ENCODE assay signal across 2 cellular contexts in the genomic region with DNA sequence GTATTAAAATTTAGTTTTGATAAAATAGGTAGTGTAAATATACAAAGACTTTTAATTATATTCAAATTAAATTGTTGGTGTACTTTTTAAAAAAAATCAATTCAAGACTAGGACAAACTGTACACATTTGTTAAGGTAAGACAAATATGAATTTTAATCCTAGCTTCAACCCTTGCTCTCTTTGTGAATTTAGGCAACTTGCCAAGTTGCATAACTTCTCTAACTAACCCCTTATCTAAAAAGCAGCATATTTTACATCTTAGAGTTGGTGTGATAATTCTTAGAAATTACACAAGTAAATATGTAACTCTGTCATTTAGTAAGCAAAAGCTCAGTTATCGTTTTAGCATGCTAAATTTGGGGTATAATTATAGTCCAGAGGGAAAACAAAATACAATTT.
TF ChIP-seq lines count a peak whose summit lies in the region.

No MANE protein-coding gene starts in this region.

TF ChIP-seq in HepG2, 621 proteins besides CTCF, POLR2A, EP300 and RAD21 (continued from another document):
- TF ChIP-seq ARID5B (CRISPR knock-in tag; IDR thresholded peaks at IDR 0.05) (0 out of 2 replicates have a peak, but pooled peaks have one; percentile 13), TIGD3 (CRISPR knock-in tag; IDR thresholded peaks at IDR 0.05; ENCODE audit: borderline replicate concordance) (no peak), ARID4A (CRISPR knock-in tag; IDR thresholded peaks at IDR 0.05; ENCODE audit: borderline replicate concordance) (no peak), TEF (CRISPR knock-in tag; IDR thresholded peaks at IDR 0.05) (peak; percentile 47; the same call in 1 of the 2 replicates), CEBPB (IDR thresholded peaks at IDR 0.05; ENCODE audit: borderline replicate concordance, low read depth, low read length) (0 out of 2 replicates have a peak, but pooled peaks have one; percentile 3), HNF4A (CRISPR knock-in tag; IDR thresholded peaks at IDR 0.05) (peak; percentile 8; the same call in 1 of the 2 replicates), BCL6 (CRISPR knock-in tag; IDR thresholded peaks at IDR 0.05) (peak; percentile 77; the same call in 1 of the 2 replicates), CEBPG (CRISPR knock-in tag; IDR thresholded peaks at IDR 0.05) (0 out of 2 replicates have a peak, but pooled peaks have one; percentile 16), NFIC (IDR thresholded peaks at IDR 0.05; ENCODE audit: low read length) (peak; percentile 65), ARNT2 (CRISPR knock-in tag; IDR thresholded peaks at IDR 0.05; ENCODE audit: low read depth) (no peak)

TF ChIP-seq in SK-N-SH, 30 proteins besides CTCF, POLR2A, EP300 and RAD21:
- TF ChIP-seq FOSL2 (IDR thresholded peaks at IDR 0.05; ENCODE audit: borderline replicate concordance, low read depth): no peak
- no peak for TF ChIP-seq NFIC (IDR thresholded peaks at IDR 0.05; ENCODE audit: borderline replicate concordance)
- TF ChIP-seq, protein P1, sequence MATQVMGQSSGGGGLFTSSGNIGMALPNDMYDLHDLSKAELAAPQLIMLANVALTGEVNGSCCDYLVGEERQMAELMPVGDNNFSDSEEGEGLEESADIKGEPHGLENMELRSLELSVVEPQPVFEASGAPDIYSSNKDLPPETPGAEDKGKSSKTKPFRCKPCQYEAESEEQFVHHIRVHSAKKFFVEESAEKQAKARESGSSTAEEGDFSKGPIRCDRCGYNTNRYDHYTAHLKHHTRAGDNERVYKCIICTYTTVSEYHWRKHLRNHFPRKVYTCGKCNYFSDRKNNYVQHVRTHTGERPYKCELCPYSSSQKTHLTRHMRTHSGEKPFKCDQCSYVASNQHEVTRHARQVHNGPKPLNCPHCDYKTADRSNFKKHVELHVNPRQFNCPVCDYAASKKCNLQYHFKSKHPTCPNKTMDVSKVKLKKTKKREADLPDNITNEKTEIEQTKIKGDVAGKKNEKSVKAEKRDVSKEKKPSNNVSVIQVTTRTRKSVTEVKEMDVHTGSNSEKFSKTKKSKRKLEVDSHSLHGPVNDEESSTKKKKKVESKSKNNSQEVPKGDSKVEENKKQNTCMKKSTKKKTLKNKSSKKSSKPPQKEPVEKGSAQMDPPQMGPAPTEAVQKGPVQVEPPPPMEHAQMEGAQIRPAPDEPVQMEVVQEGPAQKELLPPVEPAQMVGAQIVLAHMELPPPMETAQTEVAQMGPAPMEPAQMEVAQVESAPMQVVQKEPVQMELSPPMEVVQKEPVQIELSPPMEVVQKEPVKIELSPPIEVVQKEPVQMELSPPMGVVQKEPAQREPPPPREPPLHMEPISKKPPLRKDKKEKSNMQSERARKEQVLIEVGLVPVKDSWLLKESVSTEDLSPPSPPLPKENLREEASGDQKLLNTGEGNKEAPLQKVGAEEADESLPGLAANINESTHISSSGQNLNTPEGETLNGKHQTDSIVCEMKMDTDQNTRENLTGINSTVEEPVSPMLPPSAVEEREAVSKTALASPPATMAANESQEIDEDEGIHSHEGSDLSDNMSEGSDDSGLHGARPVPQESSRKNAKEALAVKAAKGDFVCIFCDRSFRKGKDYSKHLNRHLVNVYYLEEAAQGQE (IDR thresholded peaks at IDR 0.05; ENCODE audit: low read depth, low read length): no peak
- no peak for TF ChIP-seq SMC3 (IDR thresholded peaks at IDR 0.05; ENCODE audit: low read depth, low read length)
- no peak for TF ChIP-seq MEF2A (IDR thresholded peaks at IDR 0.05; ENCODE audit: borderline replicate concordance, low read depth)
- TF ChIP-seq FOXJ3 (CRISPR knock-in tag; IDR thresholded peaks at IDR 0.05): no peak
